Comparison of ENCODE assay signal across 1 cellular context in the genomic region with DNA sequence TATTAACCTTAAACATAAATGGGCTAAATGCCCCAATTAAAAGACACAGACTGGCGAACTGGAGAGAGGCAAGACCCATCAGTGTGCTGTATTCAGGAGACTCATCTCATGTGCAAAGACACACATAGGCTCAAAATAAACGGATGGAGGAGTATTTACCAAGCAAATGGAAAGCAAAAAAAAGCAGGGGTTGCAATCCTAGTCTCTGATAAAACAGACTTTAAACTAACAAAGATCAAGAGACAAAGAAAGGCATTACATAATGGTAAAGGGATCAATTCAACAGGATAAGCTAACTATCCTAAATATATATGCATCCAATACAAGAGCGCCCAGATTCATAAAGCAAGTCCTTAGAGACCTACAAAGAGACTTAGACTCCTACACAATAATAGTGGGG. TPM values are rescaled to one million over a fixed set of nuclear protein-coding genes. Genes with fewer than 3 reads are reported as not detected.
"Had no signal": no experiment of that assay in that cellular context is flagged by ENCODE, and none has a peak within 500 bp of the region (broad histone marks: within the 10 kb centered on the region; RNA-seq: fewer than 3 reads in every experiment).

No MANE protein-coding gene starts in this region.

RNA-seq across cellular contexts. Expression of a gene that starts 45.2 kb away (rescaled TPM):
- total RNA-seq: ascending aorta had no signal
